Comparison of ENCODE assay signal across 29 cellular contexts in the genomic region with DNA sequence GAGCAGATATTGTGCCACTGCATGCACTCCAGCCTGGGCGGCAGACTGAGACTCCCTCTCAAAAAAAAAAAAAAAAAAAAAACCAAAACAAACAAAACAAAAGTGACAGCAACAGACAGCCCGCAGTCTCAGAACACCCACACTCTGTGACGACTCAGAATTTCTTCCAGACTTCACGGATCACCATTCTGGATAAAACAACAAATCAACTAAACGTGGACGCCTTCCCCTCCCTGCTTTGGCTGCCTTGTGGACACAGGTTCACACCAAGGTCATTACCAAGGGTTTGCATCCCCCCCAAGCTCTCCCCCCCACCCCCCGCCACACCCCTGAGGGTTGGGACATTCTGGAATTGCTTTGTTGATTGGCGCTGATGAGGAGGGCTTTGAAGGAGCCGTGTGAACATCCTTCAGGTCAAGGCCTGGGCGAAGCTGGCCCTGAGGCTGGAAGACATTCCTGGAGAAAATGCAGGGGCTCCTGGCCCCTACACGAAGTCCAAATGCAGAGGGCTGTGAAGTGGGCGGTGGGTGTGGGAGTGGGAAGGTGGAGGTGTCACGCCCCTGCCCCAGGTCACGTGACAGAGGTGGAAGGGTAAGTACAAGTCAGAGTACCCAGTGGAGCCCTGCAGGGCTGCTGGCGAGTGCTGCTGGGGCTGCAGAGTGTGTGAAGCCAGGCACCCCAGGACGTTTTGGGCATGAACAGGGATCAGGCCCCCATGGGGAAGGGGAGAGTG. TPM values are rescaled to one million over a fixed set of nuclear protein-coding genes. Genes with fewer than 3 reads are reported as not detected.
"Had no signal": no experiment of that assay in that cellular context is flagged by ENCODE, and none has a peak within 500 bp of the region (broad histone marks: within the 10 kb centered on the region; RNA-seq: fewer than 3 reads in every experiment).

No MANE protein-coding gene starts in this region.

- ATAC-seq: activated CD4-positive, CD25-positive, alpha-beta regulatory T cell treated with anti-CD3 and anti-CD28 coated beads, Interleukin-2, amount 50 U/mL, for 24 hours; activated T-cell treated with anti-CD3 and anti-CD28 coated beads, Interleukin-2, amount 50 U/mL, for 4 hours; esophagus mucosa; left lung; psoas muscle; stimulated activated naive CD8-positive, alpha-beta T cell treated with anti-CD3 and anti-CD28 coated beads, Interleukin-15, amount 100 ng/mL, for 72 hours had no signal

- H3K4me1 Mint-ChIP-seq: nephron had no signal

- H3K9me3 Mint-ChIP-seq: activated CD4-positive, alpha-beta T cell treated with anti-CD3 and anti-CD28 coated beads, Interleukin-2, amount 10 ng/mL, durations not matched to agents 7 days and 5 days; activated T-cell treated with anti-CD3 and anti-CD28 coated beads, Interleukin-2, amount 50 U/mL, for 4 hours; nephron; stimulated activated naive CD8-positive, alpha-beta T cell treated with anti-CD3 and anti-CD28 coated beads, Interleukin-15, amount 100 ng/mL, for 72 hours; T-helper 1 cell treated with Interleukin-12 subunit alpha and Interleukin-12 subunit beta and Interleukin-4 antibody, amounts not matched to agents 30 μg/mL and 1 μg/mL, for 36 hours had no signal

- DNase-seq: activated CD4-positive, alpha-beta T cell treated with anti-CD3 and anti-CD28 coated beads, Interleukin-2, amount 10 ng/mL, durations not matched to agents 7 days and 5 days; activated CD8-positive, alpha-beta memory T cell treated with anti-CD3 and anti-CD28 coated beads, Interleukin-2, amount 50 U/mL, for 48 hours; activated effector memory CD4-positive, alpha-beta T cell treated with anti-CD3 and anti-CD28 coated beads, Interleukin-2, amount 50 U/mL, for 16 hours; activated naive CD4-positive, alpha-beta T cell treated with anti-CD3 and anti-CD28 coated beads, Interleukin-2, amount 50 U/mL, for 16 hours; activated T-cell treated with anti-CD3 and anti-CD28 coated beads, Interleukin-2, amount 50 U/mL, for 4 hours; adrenal gland; brain microvascular endothelial cell; caudate nucleus; dermis blood vessel endothelial cell; effector memory CD4-positive, alpha-beta T cell; foreskin melanocyte; midbrain; ovary; stimulated activated CD4-positive, alpha-beta T cell treated with anti-CD3 and anti-CD28 coated beads, Interleukin-1b, Interleukin-23, amount 100 ng/mL, for 48 hours; stimulated activated naive CD8-positive, alpha-beta T cell treated with anti-CD3 and anti-CD28 coated beads, Interleukin-15, amount 100 ng/mL, for 72 hours had no signal

- H3K4me3 Mint-ChIP-seq: activated CD4-positive, alpha-beta T cell treated with anti-CD3 and anti-CD28 coated beads, Interleukin-2, amount 10 ng/mL, durations not matched to agents 7 days and 5 days; activated T-cell treated with anti-CD3 and anti-CD28 coated beads, Interleukin-2, amount 50 U/mL, for 4 hours; stimulated activated naive CD8-positive, alpha-beta T cell treated with anti-CD3 and anti-CD28 coated beads, Interleukin-15, amount 100 ng/mL, for 72 hours; T-helper 1 cell treated with Interleukin-12 subunit alpha and Interleukin-12 subunit beta and Interleukin-4 antibody, amounts not matched to agents 30 μg/mL and 1 μg/mL, for 36 hours had no signal

- H3K27ac Mint-ChIP-seq: activated CD4-positive, alpha-beta T cell treated with anti-CD3 and anti-CD28 coated beads, Interleukin-2, amount 10 ng/mL, durations not matched to agents 7 days and 5 days; stimulated activated naive CD8-positive, alpha-beta T cell treated with anti-CD3 and anti-CD28 coated beads, Interleukin-15, amount 100 ng/mL, for 72 hours; T-helper 1 cell treated with Interleukin-12 subunit alpha and Interleukin-12 subunit beta and Interleukin-4 antibody, amounts not matched to agents 30 μg/mL and 1 μg/mL, for 36 hours had no signal

- H3K27me3 Mint-ChIP-seq: activated CD4-positive, alpha-beta T cell treated with anti-CD3 and anti-CD28 coated beads, Interleukin-2, amount 10 ng/mL, durations not matched to agents 7 days and 5 days; stimulated activated naive CD8-positive, alpha-beta T cell treated with anti-CD3 and anti-CD28 coated beads, Interleukin-15, amount 100 ng/mL, for 72 hours had no signal

RNA-seq across cellular contexts. Expression of a gene that starts 10.1 kb away (rescaled TPM):
- total RNA-seq: activated CD4-positive, alpha-beta T cell treated with anti-CD3 and anti-CD28 coated beads, Interleukin-2, amount 10 ng/mL, durations not matched to agents 7 days and 5 days; dermis blood vessel endothelial cell; endothelial cell of umbilical vein; kidney epithelial cell; lung microvascular endothelial cell had no signal

RNA-seq across cellular contexts. Expression of a gene that starts 15.7 kb away (rescaled TPM):
- total RNA-seq: activated CD4-positive, alpha-beta T cell treated with anti-CD3 and anti-CD28 coated beads, Interleukin-2, amount 10 ng/mL, durations not matched to agents 7 days and 5 days; activated CD8-positive, alpha-beta memory T cell treated with anti-CD3 and anti-CD28 coated beads for 36 hours; activated T-cell treated with anti-CD3 and anti-CD28 coated beads, Interleukin-2, amount 50 U/mL, for 4 hours; endothelial cell of umbilical vein; kidney epithelial cell; lung microvascular endothelial cell; skeletal muscle tissue had no signal

RNA-seq across cellular contexts. Expression of a gene that starts 20.2 kb away (rescaled TPM):
- total RNA-seq: activated CD4-positive, alpha-beta T cell treated with anti-CD3 and anti-CD28 coated beads, Interleukin-2, amount 10 ng/mL, durations not matched to agents 7 days and 5 days; activated CD8-positive, alpha-beta memory T cell treated with anti-CD3 and anti-CD28 coated beads for 36 hours had no signal

RNA-seq across cellular contexts. Expression of a gene that starts 25.4 kb away (rescaled TPM):
- total RNA-seq: activated CD4-positive, alpha-beta T cell treated with anti-CD3 and anti-CD28 coated beads, Interleukin-2, amount 10 ng/mL, durations not matched to agents 7 days and 5 days; activated CD8-positive, alpha-beta memory T cell treated with anti-CD3 and anti-CD28 coated beads for 36 hours; activated T-cell treated with anti-CD3 and anti-CD28 coated beads, Interleukin-2, amount 50 U/mL, for 4 hours; adrenal gland; ascending aorta; dermis blood vessel endothelial cell; endothelial cell of umbilical vein; esophagus mucosa; kidney epithelial cell; left lung; lung microvascular endothelial cell; right atrium auricular region; skeletal muscle tissue had no signal

RNA-seq across cellular contexts. Expression of a gene that starts 31.7 kb away (rescaled TPM):
- total RNA-seq: activated CD4-positive, alpha-beta T cell treated with anti-CD3 and anti-CD28 coated beads, Interleukin-2, amount 10 ng/mL, durations not matched to agents 7 days and 5 days; activated CD8-positive, alpha-beta memory T cell treated with anti-CD3 and anti-CD28 coated beads for 36 hours; activated T-cell treated with anti-CD3 and anti-CD28 coated beads, Interleukin-2, amount 50 U/mL, for 4 hours; adrenal gland; ascending aorta; dermis blood vessel endothelial cell; endothelial cell of umbilical vein; esophagus mucosa; kidney epithelial cell; left lung; lung microvascular endothelial cell; ovary; skeletal muscle tissue; tibial nerve had no signal
